ENCODE assay signal across 24 cellular contexts in the genomic region with DNA sequence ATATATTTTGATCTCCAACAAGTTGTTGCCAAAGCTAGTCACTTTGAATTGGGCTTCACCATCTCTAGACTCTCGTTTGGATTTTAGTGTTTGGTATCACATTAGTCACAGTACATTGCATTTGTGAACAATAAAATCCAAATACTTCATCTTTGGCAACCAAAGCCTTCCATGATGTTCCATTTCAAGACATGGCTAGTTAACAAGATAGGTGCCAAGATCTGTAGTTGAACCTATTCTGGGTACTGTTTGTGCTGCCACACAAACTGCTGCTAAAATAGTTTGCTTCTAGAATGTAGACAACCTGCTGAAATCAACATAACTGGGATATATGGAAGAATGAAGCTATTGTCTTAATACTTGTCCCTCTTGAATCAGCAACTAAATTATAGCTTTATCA.
"Had no signal": no experiment of that assay in that cellular context is flagged by ENCODE, and none has a peak within 500 bp of the region (broad histone marks: within the 10 kb centered on the region; RNA-seq: fewer than 3 reads in every experiment).

No MANE protein-coding gene starts in this region.

- H3K4me1 Mint-ChIP-seq: T-cell had no signal

- H3K4me3 Mint-ChIP-seq: T-cell had no signal

- H3K27ac Mint-ChIP-seq: T-cell had no signal

- H3K9me3 Mint-ChIP-seq: T-cell had no signal

- DNase-seq: Kasumi-1, KG1, MG63, NCI-H1048, NCI-H1092 treated with DMSO at 0.1 percent for 48 hours, NCI-H1105 treated with DMSO at 0.1 percent for 48 hours, NCI-H1417, NCI-H1436, NCI-H146, NCI-H1694, NCI-H187 treated with DMSO at 0.1 percent for 48 hours, NCI-H2081, NCI-H2171 treated with DMSO at 0.1 percent for 48 hours, NCI-H2227 treated with DMSO at 0.1 percent for 48 hours, NCI-H446, NCI-H510A treated with DMSO at 0.1 percent for 48 hours, NCI-H524 treated with DMSO at 0.1 percent for 48 hours, NCI-H526 treated with DMSO at 0.1 percent for 48 hours, NCI-H774, PC-9, SHP77, SIG-M5, SJCRH30, T-cell had no signal

- H3K36me3 Mint-ChIP-seq: T-cell had no signal
